9 cellular contexts compared by ENCODE assay signal in genomic region chr14:53109028-53109687, GRCh38. TPM values are rescaled to one million over a fixed set of nuclear protein-coding genes. Genes with fewer than 3 reads are reported as not detected.
DNase-seq lines count a peak whose midpoint lies in the region; ATAC-seq and TF ChIP-seq lines count a peak whose summit lies in the region.
"Had no signal": no experiment of that assay in that cellular context is flagged by ENCODE, and none has a peak within 500 bp of the region (broad histone marks: within the 10 kb centered on the region; RNA-seq: fewer than 3 reads in every experiment).

No MANE protein-coding gene starts in this region.

- H2BK15ac ChIP-seq in H9 (ENCODE audit: low read depth, low read length): no peak overlapping the region

- no peak overlapping the region for H4K5ac ChIP-seq in H9 (ENCODE audit: insufficient read length, low read depth, low read length)

- H3K27me3 Mint-ChIP-seq in H9 (ENCODE audit: low read depth) (no peaks in the 10 kb centered on the region), Caco-2 (ENCODE audit: insufficient read depth, unreplicated experiment) (no peaks in the 10 kb centered on the region)

- H3K4me1 Mint-ChIP-seq in H9 (peaks cover 6 to 8% of the 10 kb centered on the region in 2 experiments), Caco-2 (ENCODE audit: low read depth, unreplicated experiment) (no peaks in the 10 kb centered on the region)

- H3K4me3 ChIP-seq in skeletal muscle tissue (ENCODE audit: low read length in 3 of 3) (peak overlapping the region; percentile 41 to 45 (median 44)), Caco-2 (ENCODE audit: low read depth, low read length) (no peak overlapping the region)

- H3T11ph ChIP-seq in H9 (ENCODE audit: low read length): no peak overlapping the region

- H3K79me1 ChIP-seq in H9 (ENCODE audit: insufficient read depth, low read depth, low read length, poor library complexity, severe bottlenecking): no peaks in the 10 kb centered on the region

- TF ChIP-seq CTCF in H9 (conservative IDR thresholded peaks at IDR 0.05) (no peak), RWPE1 (conservative IDR thresholded peaks at IDR 0.05; ENCODE audit: low read depth) (no peak), Caco-2 (IDR thresholded peaks at IDR 0.05; ENCODE audit: insufficient read depth in 1 of 2, low read depth in 1 of 2, low read length in 1 of 2, severe bottlenecking in 1 of 2, unreplicated experiment in 1 of 2) (no peak)

- H3K27ac ChIP-seq in skeletal muscle tissue (ENCODE audit: low read depth, low read length) (peak overlapping the region; percentile 56), H9 (ENCODE audit: insufficient read length, low read depth, low read length) (no peak overlapping the region), RWPE1 (no peak overlapping the region)

- H3K79me2 ChIP-seq in H9 (ENCODE audit: insufficient read depth, low read length): no peaks in the 10 kb centered on the region

- H3K27ac Mint-ChIP-seq in H9: no peak overlapping the region
- no peak overlapping the region for H3K27ac Mint-ChIP-seq in Caco-2 (ENCODE audit: unreplicated experiment)
- H3K27ac Mint-ChIP-seq: T-helper 1 cell treated with Interleukin-12 subunit alpha and Interleukin-12 subunit beta and Interleukin-4 antibody, amounts not matched to agents 30 μg/mL and 1 μg/mL, for 36 hours had no signal

- H3K4me1 ChIP-seq in skeletal muscle tissue (ENCODE audit: control insufficient read depth in 3 of 3, insufficient read depth in 3 of 3, low read length in 3 of 3): no peaks in the 10 kb centered on the region
- no peaks in the 10 kb centered on the region for H3K4me1 ChIP-seq in H9 (ENCODE audit: insufficient read depth, low read length)
- peaks cover 9% of the 10 kb centered on the region; the same call in 1 of the 2 replicates for H3K4me1 ChIP-seq in Caco-2

- no peak overlapping the region for H3K56ac ChIP-seq in H9 (ENCODE audit: insufficient read length, low read depth, low read length)

- no peak overlapping the region for H2AK5ac ChIP-seq in H9 (ENCODE audit: insufficient read length, low read length)

- ATAC-seq in GM18508 (IDR thresholded peaks at IDR 0.05; ENCODE audit: insufficient read depth, unreplicated experiment) (peak; percentile 68), HG02623 (IDR thresholded peaks at IDR 0.05; ENCODE audit: unreplicated experiment) (peak; percentile 79)

- H3K4ac ChIP-seq in H9 (ENCODE audit: low read depth, low read length): no peak overlapping the region

- no peaks in the 10 kb centered on the region for H3K23me2 ChIP-seq in H9 (ENCODE audit: insufficient read length, low read depth, low read length, poor library complexity, severe bottlenecking)

- no peak overlapping the region for H2BK20ac ChIP-seq in H9 (ENCODE audit: low read depth, low read length, poor library complexity, severe bottlenecking)

- peaks cover 0 to under 1% (median 0%) of the 10 kb centered on the region in 3 donors for H3K9me3 ChIP-seq in skeletal muscle tissue (ENCODE audit: control insufficient read depth in 3 of 3, low read length in 3 of 3)
- H3K9me3 ChIP-seq in H9 (ENCODE audit: control insufficient read depth, low read depth, low read length): no peaks in the 10 kb centered on the region
- peaks cover 6% of the 10 kb centered on the region; the same call in 1 of the 2 replicates for H3K9me3 ChIP-seq in Caco-2

- POLR2A ChIA-PET in RWPE1 (lab: Yijun Ruan, JAX; ENCODE audit: low non-redundant PET) (no interaction called here), Caco-2 (lab: Charles Lee) (no interaction called here)

- peaks cover 4 to 10% of the 10 kb centered on the region in 2 experiments for H3K9me3 Mint-ChIP-seq in H9
- H3K9me3 Mint-ChIP-seq in Caco-2 (ENCODE audit: unreplicated experiment): no peaks in the 10 kb centered on the region

- H3K4me2 ChIP-seq in H9 (ENCODE audit: insufficient read depth, insufficient read length, low read length): no peak overlapping the region

- no peak overlapping the region for H4K91ac ChIP-seq in H9 (ENCODE audit: insufficient read length, low read depth, low read length)

- no peaks in the 10 kb centered on the region for H3K36me3 ChIP-seq in skeletal muscle tissue (ENCODE audit: control insufficient read depth in 3 of 3, insufficient read depth in 3 of 3, low read length in 3 of 3)
- no peaks in the 10 kb centered on the region for H3K36me3 ChIP-seq in Caco-2 (ENCODE audit: control insufficient read depth, insufficient read depth, low read length)

- CTCF ChIA-PET in RWPE1 (lab: Yijun Ruan, JAX) (interaction anchor here (0.7 kb wide), 1 partner anchor 1762 kb away, joined by 3 read pairs; no protein-coding TSS in a partner anchor), Caco-2 (lab: Charles Lee) (no interaction called here)

- no CpG with 5 or more reads among the region's 8 CpGs for WGBS in H9 (ENCODE audit: extremely low coverage, insufficient read length, low lambda C conversion rate)

- H3K4me3 Mint-ChIP-seq in H9 (no peak overlapping the region), Caco-2 (ENCODE audit: unreplicated experiment) (no peak overlapping the region)
- H3K4me3 Mint-ChIP-seq: T-helper 1 cell treated with Interleukin-12 subunit alpha and Interleukin-12 subunit beta and Interleukin-4 antibody, amounts not matched to agents 30 μg/mL and 1 μg/mL, for 36 hours had no signal

- H3K27me3 ChIP-seq in skeletal muscle tissue (ENCODE audit: control insufficient read depth in 3 of 3, insufficient read depth in 3 of 3, low read length in 3 of 3) (no peaks in the 10 kb centered on the region), H9 (ENCODE audit: insufficient read depth, low read length) (no peaks in the 10 kb centered on the region), Caco-2 (replicated peaks; ENCODE audit: control insufficient read depth, insufficient read depth, low read length) (no peaks in the 10 kb centered on the region)

- no TSS peak for BruUV-seq in Caco-2 (replicated peaks; lab: Mats Ljungman, UMichigan)

- intact Hi-C loops in Caco-2 (cut with micrococcal nuclease; ENCODE audit: unreplicated experiment): no loop called here

- no peak overlapping the region for H3K18ac ChIP-seq in H9 (ENCODE audit: insufficient read length, low read depth, low read length)

- H4K20me1 ChIP-seq in H9 (ENCODE audit: control insufficient read depth, insufficient read depth, insufficient read length): no peaks in the 10 kb centered on the region

- no peak overlapping the region for H2BK5ac ChIP-seq in H9 (ENCODE audit: insufficient read length, low read length)

- H3K9ac ChIP-seq in skeletal muscle tissue (ENCODE audit: low read depth in 1 of 3, low read length in 3 of 3) (peak overlapping the region in 1 of 3 donors; percentile 34), H9 (ENCODE audit: extremely low read depth, insufficient read length, low read length) (no peak overlapping the region)

- peaks cover 3 to 7% (median 4%) of the 10 kb centered on the region in 3 experiments; a peak in 4 of 7 replicates for H3K36me3 Mint-ChIP-seq in H9 (ENCODE audit: insufficient read depth in 1 of 3, low read depth in 3 of 3)
- H3K36me3 Mint-ChIP-seq in Caco-2 (ENCODE audit: insufficient read depth, unreplicated experiment): no peaks in the 10 kb centered on the region

- H2BK120ac ChIP-seq in H9 (ENCODE audit: low read depth, low read length, poor library complexity, severe bottlenecking): no peak overlapping the region

- no peak overlapping the region for H2BK12ac ChIP-seq in H9 (ENCODE audit: insufficient read length, low read depth, low read length)

- no peak overlapping the region for H3K14ac ChIP-seq in H9 (ENCODE audit: insufficient read depth, low read length)

- H4K8ac ChIP-seq in H9 (replicated peaks; ENCODE audit: insufficient read length, low read depth, low read length): no peak overlapping the region

- H3K23ac ChIP-seq in H9 (ENCODE audit: insufficient read length, low read depth, low read length): no peak overlapping the region

- no peak overlapping the region for H2AFZ ChIP-seq in H9 (ENCODE audit: low read length)

- DNase-seq in NCI-H2029 (lab: John Stamatoyannopoulos, UW): peak; percentile 51
- peak; percentile 28 for DNase-seq in activated effector memory CD4-positive, alpha-beta T cell treated with Interleukin-2 at 50 U/mL for 16 hours
- no peak for DNase-seq in H9
- DNase-seq in RWPE1 (ENCODE audit: low spot score): no peak
- DNase-seq in Caco-2: no peak

RNA-seq across cellular contexts. Expression of gene DDHD1, which starts 44.0 kb away (rescaled TPM):
- total RNA-seq in skeletal muscle tissue: 14.1 TPM
- 12.8 and 15.7 TPM in 2 replicates for total RNA-seq in H9 (2021)
- total RNA-seq in Caco-2 (2022): 8.8 and 9.0 TPM in 2 replicates

Comparison
In these comparisons a context has a peak if more than half of its experiments do, and no peak if none do; other contexts are left out.
1. DNase-seq: peak in NCI-H2029 (single experiment) and activated effector memory CD4-positive, alpha-beta T cell treated with Interleukin-2 at 50 U/mL for 16 hours (single experiment); none in H9 (single experiment), RWPE1 (single experiment) and Caco-2 (0 of 2).